ENCODE assay signal across 3 cellular contexts in the genomic region with DNA sequence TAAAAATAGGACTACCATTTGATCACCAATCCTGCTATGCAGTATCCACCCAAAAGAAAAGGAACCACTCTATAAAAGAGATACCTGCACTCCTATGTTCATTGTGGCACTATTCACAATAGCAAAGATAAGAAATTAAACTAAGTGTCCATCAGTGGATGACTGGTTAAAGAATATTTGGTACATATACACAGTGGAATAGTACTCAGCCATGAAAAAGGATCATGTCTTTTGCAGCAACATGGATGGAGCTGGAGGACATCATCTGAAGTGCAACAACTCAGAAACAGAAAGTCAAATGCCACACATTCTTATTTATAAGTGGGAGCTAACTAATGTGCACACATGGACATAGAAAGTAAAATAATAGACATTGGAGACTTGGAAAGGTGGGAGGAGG.
TF ChIP-seq lines count a peak whose summit lies in the region.

No MANE protein-coding gene starts in this region.

TF ChIP-seq in A549, 52 proteins besides CTCF, POLR2A, EP300 and RAD21 (continued from another document):
- no peak for TF ChIP-seq MAZ (IDR thresholded peaks at IDR 0.05; ENCODE audit: borderline replicate concordance, low read depth, low read length)
- TF ChIP-seq HDAC2 (IDR thresholded peaks at IDR 0.05) = 0 out of 2 replicates have a peak, but pooled peaks have one; percentile 59

TF ChIP-seq in HEK293, 187 proteins besides CTCF, POLR2A, EP300 and RAD21:
- TF ChIP-seq ZNF521 (tag by site-specific recombination; IDR thresholded peaks at IDR 0.05) = no peak
- TF ChIP-seq ZNF146 (tag by site-specific recombination; IDR thresholded peaks at IDR 0.05) = peak; percentile 97
- TF ChIP-seq, protein P1, sequence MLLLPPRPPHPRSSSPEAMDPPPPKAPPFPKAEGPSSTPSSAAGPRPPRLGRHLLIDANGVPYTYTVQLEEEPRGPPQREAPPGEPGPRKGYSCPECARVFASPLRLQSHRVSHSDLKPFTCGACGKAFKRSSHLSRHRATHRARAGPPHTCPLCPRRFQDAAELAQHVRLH (tag by site-specific recombination; IDR thresholded peaks at IDR 0.05) = peak; percentile 64; the same call in 1 of the 2 replicates
TF ChIP-seq in HEK293: peak in this region for 2.

TF ChIP-seq in K562, 482 proteins besides CTCF, POLR2A, EP300 and RAD21 (continued from another document):
- TF ChIP-seq TEAD4 (IDR thresholded peaks at IDR 0.05; ENCODE audit: low read length) = no peak
- TF ChIP-seq TEAD4 (CRISPR knock-in tag; IDR thresholded peaks at IDR 0.05; ENCODE audit: borderline replicate concordance) = no peak
- peak; percentile 100 for TF ChIP-seq ZNF146 (CRISPR knock-in tag; IDR thresholded peaks at IDR 0.05; ENCODE audit: unreplicated experiment)
- TF ChIP-seq RBM25 (IDR thresholded peaks at IDR 0.05; ENCODE audit: low read depth, low read length, severe bottlenecking) = peak; percentile 94
- TF ChIP-seq BCOR (IDR thresholded peaks at IDR 0.05) = 0 out of 2 replicates have a peak, but pooled peaks have one; percentile 55
- TF ChIP-seq SMARCA5 (IDR thresholded peaks at IDR 0.05) = 0 out of 2 replicates have a peak, but pooled peaks have one; percentile 25
